ENCODE assay signal across 8 cellular contexts in genomic region chr19:44093931-44094765, GRCh38. TPM values are rescaled to one million over a fixed set of nuclear protein-coding genes. Genes with fewer than 3 reads are reported as not detected.
DNase-seq lines count a peak whose midpoint lies in the region; ATAC-seq and TF ChIP-seq lines count a peak whose summit lies in the region.

Gene ZNF224, plus strand, starts transcription at chr19:44094361. Its CDS starts 3,513 bp downstream, at chr19:44097874.

- H3K4me3 Mint-ChIP-seq in activated T-helper 17 cell treated with anti-CD3 and anti-CD28 coated beads, Interleukin-2, amount 50 U/mL, for 72 hours: peak within 1 kb of the TSS; percentile 98
- peak within 1 kb of the TSS; percentile 98 for H3K4me3 Mint-ChIP-seq in natural killer cell treated with Interleukin-12 subunit alpha and Interleukin-12 subunit beta and Interleukin-15 and Interleukin-18, amount 100 ng/mL, for 72 hours

- H3K9me3 ChIP-seq in GM23248 (ENCODE audit: low read depth): no peaks in the 10 kb centered on the region

- peak within 1 kb of the TSS; percentile 60 for H3K27ac ChIP-seq in GM23248
- peak within 1 kb of the TSS; percentile 77 for H3K27ac ChIP-seq in RWPE1

- CTCF ChIA-PET in RWPE1 (lab: Yijun Ruan, JAX): interaction anchor here (0.6 to 1.2 kb wide), 2 partner anchors 160 to 225 kb away, joined by 3 to 4 read pairs; no protein-coding TSS in a partner anchor

- in situ Hi-C loops in GM23248 (cut with MboI): no loop called here

- peaks cover 47% of the 10 kb centered on the region for H3K79me2 ChIP-seq in GM23248 (ENCODE audit: insufficient read depth)

- no peaks in the 10 kb centered on the region for H3K4me1 Mint-ChIP-seq in activated T-helper 17 cell treated with anti-CD3 and anti-CD28 coated beads, Interleukin-2, amount 50 U/mL, for 72 hours
- H3K4me1 Mint-ChIP-seq in natural killer cell treated with Interleukin-12 subunit alpha and Interleukin-12 subunit beta and Interleukin-15 and Interleukin-18, amount 100 ng/mL, for 72 hours (ENCODE audit: low read depth in 2 of 2): peaks cover 16% of the 10 kb centered on the region in 2 donors

- POLR2A ChIA-PET in RWPE1 (lab: Yijun Ruan, JAX; ENCODE audit: low non-redundant PET): no interaction called here

- H3K4me2 ChIP-seq in GM23248 (ENCODE audit: unreplicated experiment): peak within 1 kb of the TSS; percentile 85

- peak; percentile 84 for DNase-seq in DMS153 (lab: John Stamatoyannopoulos, UW)
- peak; percentile 96 for DNase-seq in GM23248
- DNase-seq in LHCN-M2 (ENCODE audit: low read depth): peak; percentile 90
- peak; percentile 90 for DNase-seq in RWPE1 (ENCODE audit: low spot score)
- peak; percentile 90 for DNase-seq in fibroblast of peridontal ligament (ENCODE audit: extremely low read depth)
- peak; percentile 90 for DNase-seq in natural killer cell treated with Interleukin-12 subunit alpha and Interleukin-12 subunit beta and Interleukin-15 and Interleukin-18, amount 100 ng/mL, for 72 hours (ENCODE audit: low spot score)
- peak; percentile 83 for DNase-seq in stimulated activated naive CD4-positive, alpha-beta T cell treated with Interleukin-2 at 50 U/mL for 16 hours (lab: John Stamatoyannopoulos, UW)

- ATAC-seq in activated T-helper 17 cell treated with anti-CD3 and anti-CD28 coated beads, Interleukin-2, amount 50 U/mL, for 72 hours (replicated peaks): peak; percentile 85
- peak; percentile 96 to 98 for ATAC-seq in natural killer cell treated with Interleukin-12 subunit alpha and Interleukin-12 subunit beta and Interleukin-15 and Interleukin-18, amount 100 ng/mL, for 72 hours

- peak within 1 kb of the TSS; percentile 84 for H3K27ac Mint-ChIP-seq in activated T-helper 17 cell treated with anti-CD3 and anti-CD28 coated beads, Interleukin-2, amount 50 U/mL, for 72 hours
- H3K27ac Mint-ChIP-seq in natural killer cell treated with Interleukin-12 subunit alpha and Interleukin-12 subunit beta and Interleukin-15 and Interleukin-18, amount 100 ng/mL, for 72 hours: peak within 1 kb of the TSS; percentile 88 to 94

- 2% methylated on average over 50 of the region's 50 CpGs for WGBS in GM23248 (ENCODE audit: low coverage in 1 of 2, low lambda C conversion rate in 2 of 2, missing lambda C conversion rate in 2 of 2), 2 experiments

- no peaks in the 10 kb centered on the region for H4K20me1 ChIP-seq in GM23248 (ENCODE audit: insufficient read depth)

- H3K27me3 ChIP-seq in GM23248 (replicated peaks; ENCODE audit: insufficient read depth): no peaks in the 10 kb centered on the region

- H3F3A ChIP-seq in GM23248 (ENCODE audit: insufficient read depth): 0 out of 2 replicates have a peak, but pooled peaks cover 3% of the 10 kb centered on the region

- peaks cover 39% of the 10 kb centered on the region for H3K36me3 Mint-ChIP-seq in activated T-helper 17 cell treated with anti-CD3 and anti-CD28 coated beads, Interleukin-2, amount 50 U/mL, for 72 hours (ENCODE audit: low read depth)
- peaks cover 18% of the 10 kb centered on the region for H3K36me3 Mint-ChIP-seq in natural killer cell treated with Interleukin-12 subunit alpha and Interleukin-12 subunit beta and Interleukin-15 and Interleukin-18, amount 100 ng/mL, for 72 hours

- H3K4me3 ChIP-seq in GM23248: peak within 1 kb of the TSS; percentile 83

- H3K36me3 ChIP-seq in GM23248 (ENCODE audit: low read depth): peaks cover 8% of the 10 kb centered on the region; the same call in 1 of the 2 replicates

- TF ChIP-seq CTCF in RWPE1 (conservative IDR thresholded peaks at IDR 0.05; ENCODE audit: low read depth): no peak

- H3K9me2 ChIP-seq in GM23248 (ENCODE audit: insufficient read depth): no peaks in the 10 kb centered on the region

- no peaks in the 10 kb centered on the region for H3K4me1 ChIP-seq in GM23248 (ENCODE audit: insufficient read depth)

- peak within 1 kb of the TSS; percentile 99 for H2AFZ ChIP-seq in GM23248

- peak within 1 kb of the TSS; percentile 87 for H3K9ac ChIP-seq in GM23248

- H3K9me3 Mint-ChIP-seq in activated T-helper 17 cell treated with anti-CD3 and anti-CD28 coated beads, Interleukin-2, amount 50 U/mL, for 72 hours: peaks cover 4% of the 10 kb centered on the region
- no peaks in the 10 kb centered on the region for H3K9me3 Mint-ChIP-seq in natural killer cell treated with Interleukin-12 subunit alpha and Interleukin-12 subunit beta and Interleukin-15 and Interleukin-18, amount 100 ng/mL, for 72 hours

- no peaks in the 10 kb centered on the region for H3K27me3 Mint-ChIP-seq in activated T-helper 17 cell treated with anti-CD3 and anti-CD28 coated beads, Interleukin-2, amount 50 U/mL, for 72 hours
- H3K27me3 Mint-ChIP-seq in natural killer cell treated with Interleukin-12 subunit alpha and Interleukin-12 subunit beta and Interleukin-15 and Interleukin-18, amount 100 ng/mL, for 72 hours: no peaks in the 10 kb centered on the region

RNA-seq across cellular contexts. Expression of gene ZNF224, which starts in this region (rescaled TPM):
- 15.6 and 19.2 TPM in 2 replicates for total RNA-seq in GM23248 (2014; rRNA removed; shearing (Covaris generic))
- 9.4 and 11.7 TPM in 2 replicates for polyA plus RNA-seq in GM23248 (2016; fragmentation: Nextera tagmentation; extraction: Ambion mirVana)
- total RNA-seq in LHCN-M2 (2014; rRNA removed): 14.9 and 17.5 TPM in 2 replicates
- polyA plus RNA-seq in LHCN-M2 (2012): 3.9 TPM
- 10 to 100 TPM; 17.5 to 29.5 TPM for total RNA-seq in activated T-helper 17 cell treated with anti-CD3 and anti-CD28 coated beads, Interleukin-2, amount 50 U/mL, for 72 hours
- total RNA-seq in natural killer cell treated with Interleukin-12 subunit alpha and Interleukin-12 subunit beta and Interleukin-15 and Interleukin-18, amount 100 ng/mL, for 72 hours: 10 to 100 TPM; 29.0 to 36.1 TPM

Comparison
In these comparisons a context has a peak if more than half of its experiments do, and no peak if none do; other contexts are left out.
1. Peak in every context shown above with its lines: DNase-seq, ATAC-seq, H3K4me3 ChIP-seq and H3K27ac ChIP-seq.